15 cellular contexts compared by ENCODE assay signal in the genomic region with DNA sequence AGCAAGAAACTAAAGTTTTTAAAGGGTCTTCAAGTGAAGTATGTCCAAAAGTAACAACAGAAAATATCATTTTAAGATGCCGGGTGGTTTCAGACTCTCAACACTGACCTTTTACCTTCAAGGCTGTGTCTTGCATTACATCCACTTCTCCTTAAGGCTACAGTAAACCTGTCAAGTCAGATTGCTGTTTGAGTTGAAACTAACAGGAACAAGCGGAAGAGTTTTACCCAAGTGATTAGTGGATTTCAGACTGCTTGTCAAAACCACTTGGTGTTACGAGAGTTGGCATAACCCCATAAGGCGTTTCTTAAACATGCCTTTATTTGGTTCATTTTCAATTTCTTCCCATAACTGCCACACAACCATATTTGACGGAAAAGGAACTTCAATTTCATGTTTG.
DNase-seq lines count a peak whose midpoint lies in the region; ATAC-seq and TF ChIP-seq lines count a peak whose summit lies in the region.
"Had no signal": no experiment of that assay in that cellular context is flagged by ENCODE, and none has a peak within 500 bp of the region (broad histone marks: within the 10 kb centered on the region; RNA-seq: fewer than 3 reads in every experiment).

No MANE protein-coding gene starts in this region.

- peaks cover 0 to 2% (median 0%) of the 10 kb centered on the region in 5 donors for H3K27me3 Mint-ChIP-seq in naive thymus-derived CD8-positive, alpha-beta T cell
- peaks cover 1% of the 10 kb centered on the region for H3K27me3 Mint-ChIP-seq in activated CD4-positive, alpha-beta T cell treated with anti-CD3 and anti-CD28 coated beads, Interleukin-2, amount 10 ng/mL, durations not matched to agents 24 days and 14 days

- peaks cover 2 to 12% (median 6%) of the 10 kb centered on the region in 4 donors for H3K4me1 Mint-ChIP-seq in naive thymus-derived CD8-positive, alpha-beta T cell
- H3K4me1 Mint-ChIP-seq in activated CD4-positive, alpha-beta T cell treated with anti-CD3 and anti-CD28 coated beads, Interleukin-2, amount 10 ng/mL, durations not matched to agents 24 days and 14 days = no peaks in the 10 kb centered on the region

- ATAC-seq in right cardiac atrium = no peak
- no peak for ATAC-seq in naive thymus-derived CD8-positive, alpha-beta T cell
- ATAC-seq: GM12878 had no signal

- intact Hi-C loops in right cardiac atrium (cut with DNase I) = no loop called here
- intact Hi-C loops in activated CD4-positive, alpha-beta T cell treated with anti-CD3 and anti-CD28 coated beads, Interleukin-2, amount 10 ng/mL, durations not matched to agents 24 days and 14 days (cut with micrococcal nuclease) = no loop called here

- H3K4me3 Mint-ChIP-seq in naive thymus-derived CD8-positive, alpha-beta T cell = no peak overlapping the region
- H3K4me3 Mint-ChIP-seq in activated CD4-positive, alpha-beta T cell treated with anti-CD3 and anti-CD28 coated beads, Interleukin-2, amount 10 ng/mL, durations not matched to agents 24 days and 14 days = no peak overlapping the region

- POLR2A ChIA-PET in naive thymus-derived CD8-positive, alpha-beta T cell (lab: Charles Lee) = no interaction called here

- H3K4me3 ChIP-seq in cardiac muscle cell = no peak overlapping the region
- no peak overlapping the region for H3K4me3 ChIP-seq in right cardiac atrium (ENCODE audit: low read length)
- no peak overlapping the region for H3K4me3 ChIP-seq in astrocyte of the spinal cord (ENCODE audit: low read depth, low read length)
- H3K4me3 ChIP-seq in neutrophil (ENCODE audit: low read depth in 1 of 2, low read length in 1 of 2) = no peak overlapping the region
- H3K4me3 ChIP-seq in effector memory CD4-positive, alpha-beta T cell (ENCODE audit: insufficient read depth, low read depth, low read length, poor library complexity, severe bottlenecking) = no peak overlapping the region
- H3K4me3 ChIP-seq: GM12878, HAP-1, PC-9 had no signal

- TF ChIP-seq CTCF in cardiac muscle cell (IDR thresholded peaks at IDR 0.05; ENCODE audit: low read depth, low read length) (no peak), astrocyte of the spinal cord (IDR thresholded peaks at IDR 0.05; ENCODE audit: low read depth, low read length) (no peak), neutrophil (IDR thresholded peaks at IDR 0.05) (no peak)

- H3K4me1 ChIP-seq in cardiac muscle cell (ENCODE audit: low read depth) (peaks cover 11% of the 10 kb centered on the region), right cardiac atrium (ENCODE audit: control insufficient read depth, insufficient read depth, low read length) (peaks cover 2% of the 10 kb centered on the region), neutrophil (ENCODE audit: control insufficient read depth in 1 of 2, insufficient read depth in 1 of 2, low read depth in 1 of 2, low read length in 1 of 2) (peaks cover 24 to 44% of the 10 kb centered on the region in 2 experiments)
- H3K4me1 ChIP-seq in effector memory CD4-positive, alpha-beta T cell (ENCODE audit: control insufficient read depth, insufficient read depth, low read length, poor library complexity, severe bottlenecking) = no peaks in the 10 kb centered on the region

- H3K27me3 ChIP-seq in cardiac muscle cell = no peaks in the 10 kb centered on the region
- no peaks in the 10 kb centered on the region for H3K27me3 ChIP-seq in right cardiac atrium (ENCODE audit: control insufficient read depth, insufficient read depth)
- H3K27me3 ChIP-seq in neutrophil = no peaks in the 10 kb centered on the region
- no peaks in the 10 kb centered on the region for H3K27me3 ChIP-seq in effector memory CD4-positive, alpha-beta T cell (replicated peaks; ENCODE audit: control insufficient read depth, insufficient read depth, low read length, poor library complexity, severe bottlenecking)

- no peaks in the 10 kb centered on the region for H3K36me3 ChIP-seq in cardiac muscle cell
- H3K36me3 ChIP-seq in neutrophil = no peaks in the 10 kb centered on the region
- no peaks in the 10 kb centered on the region for H3K36me3 ChIP-seq in effector memory CD4-positive, alpha-beta T cell (ENCODE audit: control insufficient read depth, insufficient read depth, low read length)
- H3K36me3 ChIP-seq: HAP-1 had no signal

- H3K27ac Mint-ChIP-seq in naive thymus-derived CD8-positive, alpha-beta T cell = no peak overlapping the region
- H3K27ac Mint-ChIP-seq in activated CD4-positive, alpha-beta T cell treated with anti-CD3 and anti-CD28 coated beads, Interleukin-2, amount 10 ng/mL, durations not matched to agents 24 days and 14 days = no peak overlapping the region

- H3K27ac ChIP-seq in cardiac muscle cell (peak overlapping the region; percentile 3), right cardiac atrium (ENCODE audit: low read length) (no peak overlapping the region), neutrophil (peak overlapping the region; percentile 57)
- H3K27ac ChIP-seq in effector memory CD4-positive, alpha-beta T cell (ENCODE audit: insufficient read depth, low read length, poor library complexity, severe bottlenecking) = no peak overlapping the region
- H3K27ac ChIP-seq: PC-9 had no signal

- H3K9me3 Mint-ChIP-seq in naive thymus-derived CD8-positive, alpha-beta T cell = peaks cover 0 to 2% (median 0%) of the 10 kb centered on the region in 9 donors
- peaks cover 5% of the 10 kb centered on the region for H3K9me3 Mint-ChIP-seq in activated CD4-positive, alpha-beta T cell treated with anti-CD3 and anti-CD28 coated beads, Interleukin-2, amount 10 ng/mL, durations not matched to agents 24 days and 14 days

- in situ Hi-C loops in astrocyte of the spinal cord (cut with HindIII; ENCODE audit: low sequenced_read_pairs) = no loop called here

- WGBS in right cardiac atrium = 75% methylated on average over 5 of the region's 5 CpGs

- H3K36me3 Mint-ChIP-seq in naive thymus-derived CD8-positive, alpha-beta T cell = peaks cover 0 to 3% (median 0%) of the 10 kb centered on the region in 3 donors
- H3K36me3 Mint-ChIP-seq in activated CD4-positive, alpha-beta T cell treated with anti-CD3 and anti-CD28 coated beads, Interleukin-2, amount 10 ng/mL, durations not matched to agents 24 days and 14 days (ENCODE audit: low read depth) = no peaks in the 10 kb centered on the region

- H3K9me3 ChIP-seq in cardiac muscle cell (ENCODE audit: low read depth) (no peaks in the 10 kb centered on the region), right cardiac atrium (ENCODE audit: control insufficient read depth, low read length) (no peaks in the 10 kb centered on the region), neutrophil (no peaks in the 10 kb centered on the region)
- no peaks in the 10 kb centered on the region for H3K9me3 ChIP-seq in effector memory CD4-positive, alpha-beta T cell (ENCODE audit: control insufficient read depth, low read length)
- H3K9me3 ChIP-seq: HAP-1 had no signal

- DNase-seq in cardiac muscle cell (ENCODE audit: low read depth in 1 of 2, low spot score in 1 of 2) (peak in 1 of 2 donors; percentile 30), right cardiac atrium (no peak), astrocyte of the spinal cord (ENCODE audit: low read depth, low spot score) (peak; percentile 9)
- no peak for DNase-seq in effector memory CD4-positive, alpha-beta T cell
- no peak for DNase-seq in naive thymus-derived CD8-positive, alpha-beta T cell
- DNase-seq in activated CD4-positive, alpha-beta T cell treated with anti-CD3 and anti-CD28 coated beads, Interleukin-2, amount 10 ng/mL, durations not matched to agents 24 days and 14 days = no peak
- DNase-seq in activated naive CD4-positive, alpha-beta T cell (lab: John Stamatoyannopoulos, UW) = no peak
- DNase-seq: C1 segment of cervical spinal cord; NCI-H1436 treated with DMSO at 0.1 percent for 48 hours; NCI-H526 treated with DMSO at 0.1 percent for 48 hours; NK-92 treated with Interleukin-12 subunit alpha and Interleukin-12 subunit beta, amount 100 ng/mL, for 24 hours; PC-9 had no signal

Comparison
In these comparisons a context has a peak if more than half of its experiments do, and no peak if none do; other contexts are left out.
1. H3K27ac ChIP-seq: peak in cardiac muscle cell (single experiment) and neutrophil (single experiment); none in right cardiac atrium (single experiment) and effector memory CD4-positive, alpha-beta T cell (single experiment).